Comparison of ENCODE assay signal across 18 cellular contexts in genomic region chr4:37440519-37440900, GRCh38.
DNase-seq lines count a peak whose midpoint lies in the region; ATAC-seq and TF ChIP-seq lines count a peak whose summit lies in the region.
"Had no signal": no experiment of that assay in that cellular context is flagged by ENCODE, and none has a peak within 500 bp of the region (broad histone marks: within the 10 kb centered on the region; RNA-seq: fewer than 3 reads in every experiment).

No MANE protein-coding gene starts in this region.

- H3K9me3 ChIP-seq in Caco-2 (no peaks in the 10 kb centered on the region), parathyroid adenoma (ENCODE audit: control insufficient read depth, low read length) (no peaks in the 10 kb centered on the region)

- peaks cover 32% of the 10 kb centered on the region for H3K4me1 Mint-ChIP-seq in Caco-2 (ENCODE audit: low read depth, unreplicated experiment)

- H3K9me3 Mint-ChIP-seq in Caco-2 (ENCODE audit: unreplicated experiment) = no peaks in the 10 kb centered on the region

- POLR2A ChIA-PET in Caco-2 (lab: Charles Lee) = no interaction called here

- H3K27ac ChIP-seq in epithelial cell of prostate (peak overlapping the region; percentile 89), parathyroid adenoma (peak overlapping the region; percentile 63)
- H3K27ac ChIP-seq: HL-60, SK-N-MC had no signal

- intact Hi-C loops in Caco-2 (cut with micrococcal nuclease; ENCODE audit: unreplicated experiment) = no loop called here

- peak overlapping the region; percentile 20 for H2AFZ ChIP-seq in parathyroid adenoma

- H3K4me2 ChIP-seq in parathyroid adenoma (ENCODE audit: low read length) = peak overlapping the region; percentile 64

- peaks cover 5% of the 10 kb centered on the region for H3K36me3 Mint-ChIP-seq in Caco-2 (ENCODE audit: insufficient read depth, unreplicated experiment)

- no peaks in the 10 kb centered on the region for H3K27me3 Mint-ChIP-seq in Caco-2 (ENCODE audit: insufficient read depth, unreplicated experiment)

- no peaks in the 10 kb centered on the region for H3K27me3 ChIP-seq in Caco-2 (replicated peaks; ENCODE audit: control insufficient read depth, insufficient read depth, low read length)
- no peaks in the 10 kb centered on the region for H3K27me3 ChIP-seq in parathyroid adenoma (ENCODE audit: control insufficient read depth, insufficient read depth, low read length)

- no peaks in the 10 kb centered on the region for H3K79me2 ChIP-seq in parathyroid adenoma

- H3K36me3 ChIP-seq in Caco-2 (ENCODE audit: control insufficient read depth, insufficient read depth, low read length) = no peaks in the 10 kb centered on the region
- H3K36me3 ChIP-seq in parathyroid adenoma (ENCODE audit: control insufficient read depth, insufficient read depth, low read length) = no peaks in the 10 kb centered on the region

- H3K4me1 ChIP-seq in Caco-2 (peaks cover 55% of the 10 kb centered on the region), parathyroid adenoma (peaks cover 14% of the 10 kb centered on the region)

- CTCF ChIA-PET in Caco-2 (lab: Charles Lee) = interaction anchor here (4.9 kb wide), 1 partner anchor 13 kb away, joined by 34 read pairs; a partner anchor contains a TSS

- H3K4me3 Mint-ChIP-seq in Caco-2 (ENCODE audit: unreplicated experiment) = peak overlapping the region; percentile 20

- no peak overlapping the region for H3K9ac ChIP-seq in parathyroid adenoma

- no peak for ATAC-seq in HG03354 (IDR thresholded peaks at IDR 0.05; ENCODE audit: poor library complexity, severe bottlenecking, unreplicated experiment)
- ATAC-seq: K562 had no signal

- no TSS peak for BruUV-seq in Caco-2 (replicated peaks; lab: Mats Ljungman, UMichigan)

- no peak for TF ChIP-seq CTCF in Caco-2 (IDR thresholded peaks at IDR 0.05; ENCODE audit: insufficient read depth in 1 of 2, low read depth in 1 of 2, low read length in 1 of 2, severe bottlenecking in 1 of 2, unreplicated experiment in 1 of 2)
- TF ChIP-seq CTCF in parathyroid adenoma (IDR thresholded peaks at IDR 0.05) = no peak

- H3K4me3 ChIP-seq in Caco-2 (ENCODE audit: low read depth, low read length) (no peak overlapping the region), parathyroid adenoma (ENCODE audit: low read depth, low read length) (peak overlapping the region; percentile 25)
- H3K4me3 ChIP-seq: K562, SK-N-MC had no signal

- DNase-seq in Caco-2 = peak; percentile 42 to 51
- DNase-seq in HT-29 (ENCODE audit: low spot score) = peak; percentile 71
- DNase-seq in epithelial cell of prostate (ENCODE audit: low read depth, low spot score) = peak; percentile 61
- no peak for DNase-seq in NCI-H1048 (lab: John Stamatoyannopoulos, UW)
- no peak for DNase-seq in A172 (ENCODE audit: low spot score)
- DNase-seq in NCI-H69 (lab: John Stamatoyannopoulos, UW) = no peak
- DNase-seq: 8988T, DND-41, Kasumi-1, NCI-H1105, NCI-H2029, NCI-H526 treated with DMSO at 0.1 percent for 48 hours, SIG-M5 had no signal

- H3K27ac Mint-ChIP-seq in Caco-2 (ENCODE audit: unreplicated experiment) = peak overlapping the region; percentile 88

Comparison
In these comparisons a context has a peak if more than half of its experiments do, and no peak if none do; other contexts are left out.
1. DNase-seq: peak in Caco-2 (2 of 2), HT-29 (single experiment) and epithelial cell of prostate (single experiment); none in NCI-H1048 (single experiment), A172 (single experiment) and NCI-H69 (single experiment).